ENCODE assay signal across 15 cellular contexts in the genomic region with DNA sequence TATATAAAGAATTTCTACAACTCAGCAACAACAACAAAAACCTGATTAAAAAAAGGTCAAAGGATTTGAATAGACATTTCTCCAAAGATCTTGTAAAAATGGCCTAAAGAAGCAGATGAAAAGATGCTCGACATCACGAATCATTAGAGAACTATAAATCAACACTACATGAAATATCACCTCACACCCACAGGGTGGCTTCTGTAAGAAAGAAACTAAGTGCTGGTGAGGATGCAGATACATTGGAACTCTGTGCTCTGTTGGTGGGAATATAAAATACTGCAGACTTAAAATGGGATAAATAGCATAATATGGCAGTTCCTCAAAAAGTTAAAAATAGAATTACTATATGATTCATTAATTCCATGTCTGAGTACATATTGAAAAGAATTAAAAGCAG.
"Had no signal": no experiment of that assay in that cellular context is flagged by ENCODE, and none has a peak within 500 bp of the region (broad histone marks: within the 10 kb centered on the region; RNA-seq: fewer than 3 reads in every experiment).

No MANE protein-coding gene starts in this region.

- ATAC-seq: activated naive CD4-positive, alpha-beta T cell treated with anti-CD3 and anti-CD28 coated beads, Interleukin-2, amount 50 U/mL, for 72 hours; heart left ventricle; left ventricle myocardium superior; mucosa of descending colon had no signal

- H3K36me3 ChIP-seq: adrenal gland, heart left ventricle, thyroid gland, WERI-Rb-1 had no signal

- H3K9me3 ChIP-seq: adrenal gland, heart left ventricle, mucosa of descending colon, thyroid gland had no signal

- H3K4me3 ChIP-seq: adrenal gland, heart left ventricle, mucosa of descending colon, thyroid gland had no signal

- H3K27ac ChIP-seq: adrenal gland, heart left ventricle, thyroid gland, WERI-Rb-1 had no signal

- H3K4me1 ChIP-seq: adrenal gland, heart left ventricle had no signal

- H3K27me3 ChIP-seq: adrenal gland, heart left ventricle, thyroid gland had no signal

- DNase-seq: activated CD4-positive, alpha-beta memory T cell treated with anti-CD3 and anti-CD28 coated beads for 36 hours; activated gamma-delta T cell treated with Interleukin-2 at 50 U/mL for 16 hours; activated T-cell treated with anti-CD3 and anti-CD28 coated beads for 4 hours; adrenal gland; heart left ventricle; immature natural killer cell; kidney glomerular epithelial cell; left ventricle myocardium superior; mucosa of descending colon; naive B cell; stimulated activated CD8-positive, alpha-beta memory T cell treated with anti-CD3 and anti-CD28 coated beads, Interleukin-4, amount 100 ng/mL, for 48 hours; stimulated activated naive CD4-positive, alpha-beta T cell treated with Interleukin-2 at 50 U/mL for 16 hours; thyroid gland; WERI-Rb-1 had no signal
